8 cellular contexts compared by ENCODE assay signal in the genomic region with DNA sequence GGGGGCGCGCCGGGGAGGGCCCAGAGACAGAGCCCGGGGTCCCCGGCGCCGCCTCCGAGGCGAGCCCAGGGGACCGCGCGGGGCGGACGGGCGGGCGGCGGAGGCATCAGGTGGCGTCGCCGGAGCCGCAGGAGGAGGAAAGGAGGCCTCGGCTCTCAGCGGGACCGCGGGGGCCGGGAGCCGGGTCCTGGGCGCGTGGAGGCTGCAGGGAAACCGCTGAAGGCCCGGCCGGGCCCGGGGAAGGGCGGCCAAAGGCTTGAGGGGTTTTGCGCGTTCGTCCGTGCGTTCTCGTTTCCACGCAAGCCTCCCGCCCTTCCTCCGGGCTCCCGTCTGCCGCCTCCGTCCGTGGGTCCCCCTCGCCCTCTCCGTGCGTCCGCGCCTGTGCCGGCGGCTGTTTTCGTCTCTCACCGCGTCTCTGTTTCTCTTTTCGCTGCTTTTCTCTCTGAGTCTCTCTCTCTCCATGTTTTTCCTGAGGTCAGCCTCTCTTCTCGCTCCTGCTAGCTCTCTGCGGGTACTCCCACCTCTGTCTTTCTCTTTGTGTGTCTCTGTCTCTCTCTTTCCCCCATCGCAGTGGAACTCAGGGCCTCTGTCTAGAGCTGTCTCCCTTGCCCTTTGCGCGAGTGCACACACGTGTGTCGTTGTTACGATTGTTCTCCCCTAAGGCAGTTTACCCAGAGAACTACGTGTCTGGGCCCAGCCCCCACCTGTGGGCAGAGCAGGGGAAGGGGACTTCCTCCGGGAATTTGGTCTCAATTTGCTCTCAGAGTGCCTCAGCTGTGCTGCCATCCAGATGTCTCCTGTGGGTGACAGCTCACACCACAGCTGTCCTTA. TPM values are rescaled to one million over a fixed set of nuclear protein-coding genes. Genes with fewer than 3 reads are reported as not detected.
A peak's percentile ranks its signal among the peaks of the same experiment; 100 is the strongest.
DNase-seq lines count a peak whose midpoint lies in the region; ATAC-seq and TF ChIP-seq lines count a peak whose summit lies in the region.

No MANE protein-coding gene starts in this region.

- peak overlapping the region; percentile 98 for H3K27ac Mint-ChIP-seq in activated naive CD4-positive, alpha-beta T cell treated with anti-CD3 and anti-CD28 coated beads for 36 hours
- H3K27ac Mint-ChIP-seq in memory B cell = peak overlapping the region; percentile 94

- no peak for DNase-seq in activated CD4-positive, CD25-positive, alpha-beta regulatory T cell treated with anti-CD3 and anti-CD28 coated beads, Interleukin-2, amount 50 U/mL, for 72 hours
- peak; percentile 60 for DNase-seq in activated naive CD4-positive, alpha-beta T cell treated with anti-CD3 and anti-CD28 coated beads for 36 hours
- DNase-seq in memory B cell (ENCODE audit: low spot score in 2 of 2) (peak in 1 of 2 donors; percentile 26), tibial artery (no peak), NCI-H2171 treated with DMSO at 0.1 percent for 48 hours (lab: John Stamatoyannopoulos, UW) (no peak)

- H3K4me1 ChIP-seq in tibial artery = peaks cover 0 to 32% (median 29%) of the 10 kb centered on the region in 4 donors

- no peaks in the 10 kb centered on the region for H3K27me3 Mint-ChIP-seq in activated naive CD4-positive, alpha-beta T cell treated with anti-CD3 and anti-CD28 coated beads for 36 hours (ENCODE audit: low read depth)
- H3K27me3 Mint-ChIP-seq in memory B cell = no peaks in the 10 kb centered on the region

- H3K36me3 Mint-ChIP-seq in activated naive CD4-positive, alpha-beta T cell treated with anti-CD3 and anti-CD28 coated beads for 36 hours (ENCODE audit: low read depth) = peaks cover 62% of the 10 kb centered on the region
- peaks cover 31% of the 10 kb centered on the region for H3K36me3 Mint-ChIP-seq in memory B cell

- H3K36me3 ChIP-seq in tibial artery = no peaks in the 10 kb centered on the region

- H3K9me3 ChIP-seq in tibial artery = no peaks in the 10 kb centered on the region

- peaks cover 0 to 68% of the 10 kb centered on the region in 2 donors for H3K27me3 ChIP-seq in tibial artery

- H3K9me3 Mint-ChIP-seq in activated naive CD4-positive, alpha-beta T cell treated with anti-CD3 and anti-CD28 coated beads for 36 hours = no peaks in the 10 kb centered on the region
- no peaks in the 10 kb centered on the region for H3K9me3 Mint-ChIP-seq in memory B cell

- TF ChIP-seq CTCF in tibial artery (IDR thresholded peaks at IDR 0.05) = no peak

- peak overlapping the region; percentile 34 to 47 for H3K4me3 ChIP-seq in tibial artery

- CTCF ChIA-PET in activated naive CD4-positive, alpha-beta T cell treated with anti-CD3 and anti-CD28 coated beads for 36 hours (lab: Charles Lee) = interaction anchor here (0.6 to 1.7 kb wide), 5 partner anchors 10 to 205 kb away, joined by 3 to 6 read pairs (median 4); no protein-coding TSS in a partner anchor

- peak overlapping the region; percentile 93 for H3K4me3 Mint-ChIP-seq in activated naive CD4-positive, alpha-beta T cell treated with anti-CD3 and anti-CD28 coated beads for 36 hours
- H3K4me3 Mint-ChIP-seq in memory B cell = peak overlapping the region; percentile 95

- ATAC-seq in activated CD4-positive, CD25-positive, alpha-beta regulatory T cell treated with anti-CD3 and anti-CD28 coated beads, Interleukin-2, amount 50 U/mL, for 24 hours = peak; percentile 3 to 5
- ATAC-seq in memory B cell (ENCODE audit: low read depth) (no peak), GM21515 (IDR thresholded peaks at IDR 0.05; ENCODE audit: unreplicated experiment) (no peak), GM19467 (IDR thresholded peaks at IDR 0.05; ENCODE audit: unreplicated experiment) (no peak)

- peaks cover 61% of the 10 kb centered on the region for H3K4me1 Mint-ChIP-seq in activated naive CD4-positive, alpha-beta T cell treated with anti-CD3 and anti-CD28 coated beads for 36 hours (ENCODE audit: low read depth)
- peaks cover 43% of the 10 kb centered on the region for H3K4me1 Mint-ChIP-seq in memory B cell

- intact Hi-C loops in activated naive CD4-positive, alpha-beta T cell treated with anti-CD3 and anti-CD28 coated beads for 36 hours (cut with micrococcal nuclease) = loop anchor here (10.0 kb wide), 1 partner anchor 921 kb away; a partner anchor contains a TSS
- intact Hi-C loops in tibial artery (cut with DNase I; ENCODE audit: low total_unique reads) = no loop called here

- no peak overlapping the region for H3K27ac ChIP-seq in tibial artery

RNA-seq across cellular contexts. Expression of a gene that starts 2.1 kb away (rescaled TPM):
- total RNA-seq in activated naive CD4-positive, alpha-beta T cell treated with anti-CD3 and anti-CD28 coated beads for 36 hours = 100 to 1,000 TPM; 500 to 504 TPM

Comparison
In these comparisons a context has a peak if more than half of its experiments do, and no peak if none do; other contexts are left out.
1. ATAC-seq: peak in activated CD4-positive, CD25-positive, alpha-beta regulatory T cell treated with anti-CD3 and anti-CD28 coated beads, Interleukin-2, amount 50 U/mL, for 24 hours (2 of 2); none in memory B cell (single experiment), GM21515 (single experiment) and GM19467 (single experiment).